28 cellular contexts compared by ENCODE assay signal in the genomic region with DNA sequence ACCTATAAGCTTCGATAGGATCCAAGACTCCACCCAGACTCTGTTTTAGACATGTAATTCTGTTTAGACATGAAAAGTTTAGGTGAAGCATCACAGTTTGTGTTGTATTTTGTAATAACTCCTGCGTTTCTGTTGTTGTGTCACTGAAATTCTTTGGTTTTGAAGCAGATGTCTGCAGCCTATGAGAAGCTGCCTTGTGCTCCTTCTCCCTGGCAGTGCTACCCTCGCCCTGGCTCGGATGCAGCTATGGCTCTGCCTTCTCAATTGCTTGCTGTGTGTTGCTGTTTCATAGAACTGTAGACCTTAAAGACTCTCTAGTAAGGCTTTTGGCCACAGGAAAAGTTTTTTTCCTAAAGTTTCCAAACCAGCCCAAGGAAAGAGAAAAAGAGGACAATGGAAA. TPM values are rescaled to one million over a fixed set of nuclear protein-coding genes. Genes with fewer than 3 reads are reported as not detected.
DNase-seq lines count a peak whose midpoint lies in the region; ATAC-seq and TF ChIP-seq lines count a peak whose summit lies in the region.
"Had no signal": no experiment of that assay in that cellular context is flagged by ENCODE, and none has a peak within 500 bp of the region (broad histone marks: within the 10 kb centered on the region; RNA-seq: fewer than 3 reads in every experiment).

No MANE protein-coding gene starts in this region.

- H3K27ac ChIP-seq in brain microvascular endothelial cell (no peak overlapping the region), vagina (no peak overlapping the region)
- H3K27ac ChIP-seq: cardiac muscle cell, thyroid gland had no signal

- no peak overlapping the region for H3K9ac ChIP-seq in adipocyte (ENCODE audit: low read length)
- H3K9ac ChIP-seq: SK-N-SH had no signal

- H3K4me3 ChIP-seq in adipocyte (ENCODE audit: low read length) (no peak overlapping the region), brain microvascular endothelial cell (ENCODE audit: low read depth, low read length) (no peak overlapping the region), vagina (no peak overlapping the region)
- H3K4me3 ChIP-seq: cardiac muscle cell, thyroid gland had no signal

- peaks cover 4% of the 10 kb centered on the region for H3K27me3 ChIP-seq in adipocyte (replicated peaks; ENCODE audit: control insufficient read depth, insufficient read depth, low read length)
- no peaks in the 10 kb centered on the region for H3K27me3 ChIP-seq in brain microvascular endothelial cell (replicated peaks)
- no peaks in the 10 kb centered on the region for H3K27me3 ChIP-seq in vagina
- H3K27me3 ChIP-seq: cardiac muscle cell, thyroid gland had no signal

- H3K36me3 ChIP-seq in adipocyte (ENCODE audit: control insufficient read depth, insufficient read depth, low read length, severe bottlenecking) (no peaks in the 10 kb centered on the region), brain microvascular endothelial cell (replicated peaks) (no peaks in the 10 kb centered on the region), vagina (no peaks in the 10 kb centered on the region)
- H3K36me3 ChIP-seq: cardiac muscle cell, thyroid gland had no signal

- H3K4me1 ChIP-seq in adipocyte (ENCODE audit: control insufficient read depth, insufficient read depth, low read length) (no peaks in the 10 kb centered on the region), vagina (no peaks in the 10 kb centered on the region)
- H3K4me1 ChIP-seq: thyroid gland had no signal

- in situ Hi-C loops in brain microvascular endothelial cell (cut with HindIII; ENCODE audit: low pct_ligation_motif_present, low sequenced_read_pairs), result no loop called here

- H3K9me3 ChIP-seq in adipocyte (ENCODE audit: control insufficient read depth, low read length), result no peaks in the 10 kb centered on the region
- no peaks in the 10 kb centered on the region for H3K9me3 ChIP-seq in vagina
- H3K9me3 ChIP-seq: SK-N-SH, thyroid gland had no signal

- ATAC-seq in esophagus mucosa, result no peak
- ATAC-seq: HCT116, right cardiac atrium had no signal

- no peak for TF ChIP-seq CTCF in brain microvascular endothelial cell (IDR thresholded peaks at IDR 0.05; ENCODE audit: low read depth, low read length, missing control alignments)
- no peak for TF ChIP-seq CTCF in vagina (IDR thresholded peaks at IDR 0.05)

- TF ChIP-seq POLR2A in vagina (IDR thresholded peaks at IDR 0.05), result no peak

- intact Hi-C loops in vagina (cut with DNase I), result no loop called here

- DNase-seq in Ammon's horn (ENCODE audit: low spot score), result peak; percentile 91
- peak; percentile 23 for DNase-seq in adipocyte (ENCODE audit: low read depth)
- DNase-seq in fibroblast of peridontal ligament (ENCODE audit: extremely low read depth), result peak; percentile 29
- peak; percentile 96 for DNase-seq in pons (ENCODE audit: low spot score)
- DNase-seq in NCI-H2081 treated with DMSO at 0.1 percent for 48 hours (lab: John Stamatoyannopoulos, UW), result no peak
- no peak for DNase-seq in brain microvascular endothelial cell
- no peak for DNase-seq in vagina (ENCODE audit: extremely low spot score in 2 of 2)
- DNase-seq: activated CD4-positive, alpha-beta T cell treated with anti-CD3 and anti-CD28 coated beads for 4 hours; activated naive CD4-positive, alpha-beta T cell treated with Interleukin-2 at 50 U/mL for 16 hours; activated T-cell treated with anti-CD3 and anti-CD28 coated beads, Interleukin-2, amount 50 U/mL, for 48 hours; CD4-positive, CD25-positive, alpha-beta regulatory T cell; kidney glomerular epithelial cell; mesendoderm; naive B cell; NCI-H1092; NCI-H187 treated with DMSO at 0.1 percent for 48 hours; NCI-H345; NCI-H774; right cardiac atrium; RPMI8226; SK-N-SH; stimulated activated CD4-positive, alpha-beta T cell treated with anti-CD3 and anti-CD28 coated beads, Interleukin-4, amount 100 ng/mL, for 1 hour; stimulated activated naive CD4-positive, alpha-beta T cell; T-helper 2 cell; thyroid gland had no signal

RNA-seq across cellular contexts. Expression of gene ZNF638, which starts 40.2 kb away (rescaled TPM):
- 52.0 TPM for total RNA-seq in esophagus mucosa
- 139 TPM for total RNA-seq in vagina

Comparison
In these comparisons a context has a peak if more than half of its experiments do, and no peak if none do; other contexts are left out.
1. DNase-seq: peak in Ammon's horn (single experiment), adipocyte (single experiment), fibroblast of peridontal ligament (single experiment) and pons (single experiment); none in NCI-H2081 treated with DMSO at 0.1 percent for 48 hours (single experiment), brain microvascular endothelial cell (single experiment) and vagina (0 of 2).